1 cellular context compared by ENCODE assay signal in the genomic region with DNA sequence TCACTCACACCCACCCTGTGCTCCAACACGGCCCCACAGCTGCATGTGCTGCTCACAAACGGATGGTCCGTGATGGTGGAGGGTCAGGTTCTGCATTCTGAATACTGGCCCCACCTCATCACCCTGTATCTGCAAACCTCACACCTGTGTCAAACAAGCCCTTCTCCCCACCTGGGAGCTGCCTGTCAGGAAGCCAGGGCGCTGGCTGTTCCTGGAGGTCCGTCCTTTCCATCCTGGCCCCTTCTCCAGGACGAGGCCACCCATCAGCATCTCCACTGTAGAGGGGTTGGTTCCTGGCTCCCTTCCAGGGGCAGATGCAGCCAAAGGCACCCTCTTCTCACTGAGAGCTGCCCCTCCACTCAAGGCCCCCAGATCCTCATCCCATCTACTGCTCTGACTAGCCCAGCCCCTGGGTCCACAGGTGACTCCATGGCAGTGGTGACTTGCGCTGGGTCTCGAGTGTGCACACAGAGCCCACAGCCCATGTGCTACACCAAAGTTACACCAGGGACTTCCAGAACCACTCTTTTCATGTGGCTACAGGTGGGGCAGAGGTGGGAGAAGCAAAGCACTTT.
TF ChIP-seq lines count a peak whose summit lies in the region.

No MANE protein-coding gene starts in this region.

TF ChIP-seq in H1, 55 proteins besides CTCF, POLR2A, EP300 and RAD21 (continued from another document):
- TF ChIP-seq ZNF274 (IDR thresholded peaks at IDR 0.05; ENCODE audit: borderline replicate concordance, extremely low read depth, low read length) (no peak), TBP (IDR thresholded peaks at IDR 0.05; ENCODE audit: low read depth, low read length) (no peak), POLR2AphosphoS5 (IDR thresholded peaks at IDR 0.05; ENCODE audit: low read depth, low read length) (no peak), SP2 (IDR thresholded peaks at IDR 0.05; ENCODE audit: low read length) (no peak), SP1 (IDR thresholded peaks at IDR 0.05; ENCODE audit: low read depth, low read length) (no peak), CHD7 (IDR thresholded peaks at IDR 0.05; ENCODE audit: insufficient replicate concordance, low read length) (no peak), TAF1 (IDR thresholded peaks at IDR 0.05; ENCODE audit: low read depth, low read length) (no peak), GTF2F1 (IDR thresholded peaks at IDR 0.05; ENCODE audit: borderline replicate concordance, low read depth, low read length) (no peak)
